ENCODE assay signal across 8 cellular contexts in genomic region chr5:67206381-67207328, GRCh38. TPM values are rescaled to one million over a fixed set of nuclear protein-coding genes. Genes with fewer than 3 reads are reported as not detected.
DNase-seq lines count a peak whose midpoint lies in the region; ATAC-seq, FAIRE-seq and TF ChIP-seq lines count a peak whose summit lies in the region.

No MANE protein-coding gene starts in this region.

- DNase-seq in GM12891 (ENCODE audit: insufficient read length, low spot score) = peak; percentile 49
- peak; percentile 96 for DNase-seq in NCI-H226
- DNase-seq in activated CD8-positive, alpha-beta memory T cell treated with anti-CD3 and anti-CD28 coated beads, Interleukin-2, amount 10 ng/mL, durations not matched to agents 7 days and 5 days = peak; percentile 98
- peak; percentile 63 for DNase-seq in germinal center (ENCODE audit: low spot score)
- peak; percentile 58 to 67 for DNase-seq in stimulated activated CD8-positive, alpha-beta memory T cell treated with anti-CD3 and anti-CD28 coated beads, Interleukin-2, amount 100 ng/mL, for 1 hour (ENCODE audit: low read depth in 2 of 2)
- no peak for DNase-seq in ascending aorta (ENCODE audit: low spot score in 2 of 2)
- DNase-seq in Ammon's horn (ENCODE audit: low spot score) = no peak

- H3K4me1 Mint-ChIP-seq in activated CD8-positive, alpha-beta memory T cell treated with anti-CD3 and anti-CD28 coated beads, Interleukin-2, amount 10 ng/mL, durations not matched to agents 7 days and 5 days = peaks cover 81% of the 10 kb centered on the region

- peaks cover 23% of the 10 kb centered on the region for H3K36me3 Mint-ChIP-seq in activated CD8-positive, alpha-beta memory T cell treated with anti-CD3 and anti-CD28 coated beads, Interleukin-2, amount 10 ng/mL, durations not matched to agents 7 days and 5 days

- intact Hi-C loops in ascending aorta (cut with DNase I) = no loop called here

- no peak for TF ChIP-seq POLR2A in GM12891 (IDR thresholded peaks at IDR 0.05; ENCODE audit: low read depth, low read length)

- peaks cover 0 to 7% of the 10 kb centered on the region in 2 donors for H3K4me1 ChIP-seq in ascending aorta

- no peak overlapping the region for H3K4me3 ChIP-seq in ascending aorta

- CTCF ChIA-PET in activated CD8-positive, alpha-beta memory T cell treated with anti-CD3 and anti-CD28 coated beads, Interleukin-2, amount 10 ng/mL, durations not matched to agents 7 days and 5 days (lab: Charles Lee) = interaction anchor here (0.6 to 24.1 kb wide), 12 partner anchors 9 to 1066 kb away, joined by 3 to 521 read pairs (median 4); partner anchors contain the start of gene CD180

- peaks cover 2% of the 10 kb centered on the region for H3K27me3 Mint-ChIP-seq in activated CD8-positive, alpha-beta memory T cell treated with anti-CD3 and anti-CD28 coated beads, Interleukin-2, amount 10 ng/mL, durations not matched to agents 7 days and 5 days

- no peaks in the 10 kb centered on the region for H3K9me3 ChIP-seq in ascending aorta

- H3K9me3 Mint-ChIP-seq in activated CD8-positive, alpha-beta memory T cell treated with anti-CD3 and anti-CD28 coated beads, Interleukin-2, amount 10 ng/mL, durations not matched to agents 7 days and 5 days (ENCODE audit: low read depth) = no peaks in the 10 kb centered on the region

- ATAC-seq in HG02623 (IDR thresholded peaks at IDR 0.05; ENCODE audit: unreplicated experiment) = peak; percentile 73
- peak; percentile 84 for ATAC-seq in activated CD8-positive, alpha-beta memory T cell treated with anti-CD3 and anti-CD28 coated beads, Interleukin-2, amount 10 ng/mL, durations not matched to agents 7 days and 5 days

- peak overlapping the region; percentile 50 for H3K4me3 Mint-ChIP-seq in activated CD8-positive, alpha-beta memory T cell treated with anti-CD3 and anti-CD28 coated beads, Interleukin-2, amount 10 ng/mL, durations not matched to agents 7 days and 5 days

- H3K36me3 ChIP-seq in ascending aorta = no peaks in the 10 kb centered on the region

- H3K27ac Mint-ChIP-seq in activated CD8-positive, alpha-beta memory T cell treated with anti-CD3 and anti-CD28 coated beads, Interleukin-2, amount 10 ng/mL, durations not matched to agents 7 days and 5 days = peak overlapping the region; percentile 93

- no peak for TF ChIP-seq CTCF in ascending aorta (IDR thresholded peaks at IDR 0.05)

- no peaks in the 10 kb centered on the region for H3K27me3 ChIP-seq in ascending aorta

- FAIRE-seq in GM12891 (lab: Jason Lieb, UNC) = peak; percentile 82

- H3K27ac ChIP-seq in ascending aorta = no peak overlapping the region

TF ChIP-seq in GM12891, 5 proteins besides CTCF, POLR2A, EP300 and RAD21:
- TF ChIP-seq PAX5 (IDR thresholded peaks at IDR 0.05; ENCODE audit: insufficient read depth, low read length, severe bottlenecking) (no peak), TAF1 (IDR thresholded peaks at IDR 0.05; ENCODE audit: low read depth, low read length) (no peak), POU2F2 (IDR thresholded peaks at IDR 0.05; ENCODE audit: low read depth, low read length) (peak; percentile 85), SPI1 (IDR thresholded peaks at IDR 0.05; ENCODE audit: low read depth, low read length) (peak; percentile 24; the same call in 1 of the 2 replicates), POLR2AphosphoS5 (IDR thresholded peaks at IDR 0.05; ENCODE audit: low read depth, low read length) (no peak)

RNA-seq across cellular contexts. Expression of gene CD180, which starts 10.1 kb away (rescaled TPM):
- polyA plus RNA-seq in GM12891 (2012; ENCODE audit: low read depth, missing spikeins) = 1.1 TPM
- total RNA-seq in activated CD8-positive, alpha-beta memory T cell treated with anti-CD3 and anti-CD28 coated beads, Interleukin-2, amount 10 ng/mL, durations not matched to agents 7 days and 5 days = under 1 TPM in 1 of 2 experiments, not detected in 1; 0.07 TPM
- total RNA-seq in ascending aorta = 2.3 TPM

Comparison
In these comparisons a context has a peak if more than half of its experiments do, and no peak if none do; other contexts are left out.
1. DNase-seq: peak in GM12891 (single experiment), NCI-H226 (single experiment), activated CD8-positive, alpha-beta memory T cell treated with anti-CD3 and anti-CD28 coated beads, Interleukin-2, amount 10 ng/mL, durations not matched to agents 7 days and 5 days (single experiment), germinal center (single experiment) and stimulated activated CD8-positive, alpha-beta memory T cell treated with anti-CD3 and anti-CD28 coated beads, Interleukin-2, amount 100 ng/mL, for 1 hour (2 of 2); none in ascending aorta (0 of 2) and Ammon's horn (single experiment).